In genomic region chr6:117265425-117266266, GRCh38 we compare ENCODE assay signal across 8 cellular contexts. TPM values are rescaled to one million over a fixed set of nuclear protein-coding genes. Genes with fewer than 3 reads are reported as not detected.
A peak's percentile ranks its signal among the peaks of the same experiment; 100 is the strongest.
DNase-seq lines count a peak whose midpoint lies in the region; ATAC-seq, FAIRE-seq and TF ChIP-seq lines count a peak whose summit lies in the region.

TSS of gene VGLL2 (plus strand) at chr6:117265558. CDS start at chr6:117265764, 206 bp downstream.

- 46% methylated on average over 5 of the region's 62 CpGs for WGBS in A549 (ENCODE audit: missing lambda C conversion rate)
- WGBS in body of pancreas, 2 donors = 1 to 2% methylated on average over 22 to 62 of the region's 62 CpGs
- WGBS in small intestine, 3 donors = 1 to 2% (median 1%) methylated on average over 61 to 62 of the region's 62 CpGs

- intact Hi-C loops in body of pancreas (cut with DNase I) = no loop called here

- in situ Hi-C loops in GM13977 (cut with MboI; ENCODE audit: low pct_unique_long_range_greater_than_20kb, low sequenced_read_pairs, unreplicated experiment) = no loop called here

- H3K4me1 ChIP-seq in A549 (no peaks in the 10 kb centered on the region), body of pancreas (peaks cover 31% of the 10 kb centered on the region), small intestine (ENCODE audit: control insufficient read depth in 2 of 2, insufficient read depth in 1 of 2, low read depth in 1 of 2, low read length in 1 of 2) (no peaks in the 10 kb centered on the region)

- H3K27me3 ChIP-seq in body of pancreas = peaks cover 0 to 45% of the 10 kb centered on the region in 2 donors
- peaks cover 7 to 57% of the 10 kb centered on the region in 2 donors for H3K27me3 ChIP-seq in small intestine (ENCODE audit: control insufficient read depth in 2 of 2, insufficient read depth in 2 of 2, low read length in 2 of 2)

- no peak within 1 kb of the TSS for H3K27ac Mint-ChIP-seq in immature natural killer cell

- peak in 1 of 2 experiments; percentile 16 for DNase-seq in A549 (ENCODE audit: low read depth in 1 of 2, low spot score in 1 of 2)
- peak; percentile 60 for DNase-seq in GM13977 (ENCODE audit: low spot score)
- DNase-seq in NCI-H1105 (lab: John Stamatoyannopoulos, UW) = peak; percentile 81
- peak; percentile 35 to 59 (median 42) for DNase-seq in body of pancreas
- DNase-seq in immature natural killer cell = no peak
- peak; percentile 5 for DNase-seq in small intestine
- no peak for DNase-seq in amniotic stem cell (lab: John Stamatoyannopoulos, UW)
- DNase-seq in AML-193 (lab: John Stamatoyannopoulos, UW) = no peak

- ATAC-seq in A549 = peak; percentile 51 to 74; a peak in 3 of 6 replicates
- ATAC-seq in body of pancreas = peak; percentile 66

- CTCF ChIA-PET in A549 (lab: Yijun Ruan, JAX) = no interaction called here

- H3K4me3 Mint-ChIP-seq in immature natural killer cell = peak within 1 kb of the TSS; percentile 10 to 63 (median 32)

- no peak for TF ChIP-seq EP300 in A549 (IDR thresholded peaks at IDR 0.05)

- H3K9me3 ChIP-seq in A549 (no peaks in the 10 kb centered on the region), body of pancreas (no peaks in the 10 kb centered on the region), small intestine (ENCODE audit: control insufficient read depth, low read depth) (no peaks in the 10 kb centered on the region)

- TF ChIP-seq CTCF in A549 (IDR thresholded peaks at IDR 0.05) (peak; percentile 15; the same call in 1 of the 3 replicates), GM13977 (IDR thresholded peaks at IDR 0.05; ENCODE audit: extremely low read depth, insufficient read depth, missing control alignments) (no peak), body of pancreas (IDR thresholded peaks at IDR 0.05) (peak in 1 of 7 experiments; percentile 4)

- H3K4me1 Mint-ChIP-seq in immature natural killer cell = no peaks in the 10 kb centered on the region

- POLR2A ChIA-PET in A549 (lab: Yijun Ruan, JAX) = no interaction called here

- FAIRE-seq in A549 (lab: Jason Lieb, UNC) = no peak
- no peak for FAIRE-seq in small intestine (lab: Jason Lieb, UNC)

- H3K4me3 ChIP-seq in A549 (peak within 1 kb of the TSS; percentile 41), body of pancreas (peak within 1 kb of the TSS; percentile 11 to 29), small intestine (ENCODE audit: low read depth in 1 of 2, low read length in 2 of 2) (peak within 1 kb of the TSS in 1 of 2 donors; percentile 10)

- TF ChIP-seq RAD21 in A549 (conservative IDR thresholded peaks at IDR 0.05 in 1 of 2, IDR thresholded peaks at IDR 0.05 in 1 of 2) = no peak

- H3K36me3 Mint-ChIP-seq in immature natural killer cell = no peaks in the 10 kb centered on the region

- H3K27me3 Mint-ChIP-seq in immature natural killer cell (ENCODE audit: low read depth in 3 of 3) = peaks cover 20 to 42% (median 31%) of the 10 kb centered on the region in 3 donors

- no peak within 1 kb of the TSS for H3K27ac ChIP-seq in A549
- no peak within 1 kb of the TSS for H3K27ac ChIP-seq in body of pancreas
- H3K27ac ChIP-seq in small intestine (ENCODE audit: low read depth in 1 of 2, low read length in 1 of 2) = no peak within 1 kb of the TSS

- H3K36me3 ChIP-seq in body of pancreas (replicated peaks in 1 of 2; ENCODE audit: insufficient read depth in 1 of 2, low read depth in 2 of 2) (no peaks in the 10 kb centered on the region), small intestine (ENCODE audit: control insufficient read depth in 2 of 2, insufficient read depth in 2 of 2, low read length in 2 of 2) (no peaks in the 10 kb centered on the region)

- peak within 1 kb of the TSS; percentile 84 for H3K4me2 ChIP-seq in A549

- peaks cover 0 to 38% (median 4%) of the 10 kb centered on the region in 6 donors for H3K9me3 Mint-ChIP-seq in immature natural killer cell

- TF ChIP-seq POLR2A in A549 (IDR thresholded peaks at IDR 0.05; ENCODE audit: low read length) (no peak), body of pancreas (IDR thresholded peaks at IDR 0.05) (no peak)

TF ChIP-seq in A549, 52 proteins besides CTCF, POLR2A, EP300 and RAD21:
- no peak for TF ChIP-seq ATOH8 (CRISPR knock-in tag; IDR thresholded peaks at IDR 0.05; ENCODE audit: low read depth)
- no peak for TF ChIP-seq EHMT2 (IDR thresholded peaks at IDR 0.05; ENCODE audit: low read depth)
- TF ChIP-seq ELK1 (IDR thresholded peaks at IDR 0.05; ENCODE audit: low read depth, low read length) = no peak
- TF ChIP-seq HES2 (IDR thresholded peaks at IDR 0.05) = no peak
- TF ChIP-seq HOXA7 (CRISPR knock-in tag; IDR thresholded peaks at IDR 0.05) = no peak
- TF ChIP-seq RFX5 (IDR thresholded peaks at IDR 0.05) = no peak
- no peak for TF ChIP-seq HOXB13 (CRISPR knock-in tag; IDR thresholded peaks at IDR 0.05; ENCODE audit: low read depth)
- TF ChIP-seq ZC3H11A (IDR thresholded peaks at IDR 0.05) = no peak
- TF ChIP-seq SREBF2 (IDR thresholded peaks at IDR 0.05) = no peak

RNA-seq across cellular contexts. Expression of gene VGLL2, which starts in this region (rescaled TPM):
- polyA plus RNA-seq in A549 (2011; rRNA removed) (not detected in 2 replicates), A549 (2017; fragmentation: RNase III; extraction: RNeasy Plus Mini Kit Qiagen cat#74134 plus additional on column Dnase treatment) (not detected in 3 replicates), immature natural killer cell (not detected), small intestine (not detected)
- not detected in 2 replicates for polyA plus RNA-seq in A549 (2012; cell fraction: cytosol; rRNA removed)
- not detected in 2 replicates for polyA plus RNA-seq in A549 (2012; cell fraction: nucleus; rRNA removed)
- not detected in 2 replicates for polyA minus RNA-seq in A549 (2011; rRNA and poly(A)+ RNA removed)
- under 1 TPM in 1 of 2 donors, not detected in 1; 0.99 TPM for total RNA-seq in body of pancreas

Comparison
In these comparisons a context has a peak if more than half of its experiments do, and no peak if none do; other contexts are left out.
1. Peak in ATAC-seq, H3K4me3 ChIP-seq and H3K4me2 ChIP-seq in A549; RNA of the gene not detected or under 1 TPM.
2. Peak in DNase-seq, ATAC-seq and H3K4me3 ChIP-seq in body of pancreas; RNA of the gene not detected or under 1 TPM.
3. Peak in DNase-seq in small intestine; RNA of the gene not detected or under 1 TPM.
4. DNase-seq: peak in GM13977 (single experiment) and NCI-H1105 (single experiment); none in immature natural killer cell (0 of 3), amniotic stem cell (single experiment) and AML-193 (0 of 2).